ENCODE assay signal across 25 cellular contexts in the genomic region with DNA sequence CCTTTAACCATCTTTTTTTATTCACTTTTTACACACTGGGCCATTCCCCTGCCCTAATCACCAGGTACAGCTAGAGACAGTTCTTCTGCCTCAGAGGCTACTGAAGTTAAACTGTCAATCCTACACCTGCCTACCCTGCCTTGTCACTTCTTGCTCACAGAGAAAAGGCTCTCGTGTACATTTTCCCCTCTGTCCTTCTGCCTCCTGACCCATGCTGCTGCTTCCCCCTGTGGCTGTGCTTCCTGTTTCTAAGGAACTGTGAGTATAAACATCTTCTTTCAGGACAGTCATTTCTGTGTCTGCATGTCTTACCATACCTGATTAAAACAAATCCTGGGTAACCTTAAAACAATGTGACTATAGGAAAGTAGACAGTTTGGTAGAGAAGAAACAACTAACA.
"Had no signal": no experiment of that assay in that cellular context is flagged by ENCODE, and none has a peak within 500 bp of the region (broad histone marks: within the 10 kb centered on the region; RNA-seq: fewer than 3 reads in every experiment).

No MANE protein-coding gene starts in this region.

- H3K4me3 Mint-ChIP-seq: activated naive CD4-positive, alpha-beta T cell treated with anti-CD3 and anti-CD28 coated beads, Interleukin-2, amount 10 ng/mL, durations not matched to agents 7 days and 5 days; activated T-cell treated with anti-CD3 and anti-CD28 coated beads, Interleukin-2, amount 50 U/mL, for 4 hours; effector memory CD8-positive, alpha-beta T cell; immature natural killer cell; naive thymus-derived CD4-positive, alpha-beta T cell; T-helper 17 cell had no signal

- H3K27ac Mint-ChIP-seq: activated naive CD4-positive, alpha-beta T cell treated with anti-CD3 and anti-CD28 coated beads, Interleukin-2, amount 10 ng/mL, durations not matched to agents 7 days and 5 days; effector memory CD8-positive, alpha-beta T cell; naive thymus-derived CD4-positive, alpha-beta T cell; T-helper 17 cell had no signal

- H3K4me1 Mint-ChIP-seq: activated naive CD4-positive, alpha-beta T cell treated with anti-CD3 and anti-CD28 coated beads, Interleukin-2, amount 10 ng/mL, durations not matched to agents 7 days and 5 days; immature natural killer cell; naive thymus-derived CD4-positive, alpha-beta T cell had no signal

- ATAC-seq: activated CD4-positive, CD25-positive, alpha-beta regulatory T cell treated with anti-CD3 and anti-CD28 coated beads, Interleukin-2, amount 50 U/mL, for 24 hours; activated T-cell treated with anti-CD3 and anti-CD28 coated beads, Interleukin-2, amount 50 U/mL, for 4 hours; effector memory CD8-positive, alpha-beta T cell; esophagus mucosa; left lung; naive thymus-derived CD4-positive, alpha-beta T cell; T-helper 17 cell had no signal

- H3K27me3 Mint-ChIP-seq: activated naive CD4-positive, alpha-beta T cell treated with anti-CD3 and anti-CD28 coated beads, Interleukin-2, amount 10 ng/mL, durations not matched to agents 7 days and 5 days had no signal

- H3K27ac ChIP-seq: colonic mucosa, dorsolateral prefrontal cortex, hepatocyte, left lung, neutrophil, ovary, prostate gland, right atrium auricular region, spleen, transverse colon had no signal

- H3K36me3 Mint-ChIP-seq: activated naive CD4-positive, alpha-beta T cell treated with anti-CD3 and anti-CD28 coated beads, Interleukin-2, amount 10 ng/mL, durations not matched to agents 7 days and 5 days; immature natural killer cell had no signal

- DNase-seq: activated CD4-positive, alpha-beta T cell treated with anti-CD3 and anti-CD28 coated beads, Interleukin-2, amount 50 U/mL, for 4 hours; activated CD8-positive, alpha-beta memory T cell treated with anti-CD3 and anti-CD28 coated beads for 24 hours; activated CD8-positive, alpha-beta memory T cell treated with anti-CD3 and anti-CD28 coated beads, Interleukin-2, amount 50 U/mL, for 4 hours; activated effector memory CD4-positive, alpha-beta T cell treated with anti-CD3 and anti-CD28 coated beads, Interleukin-2, amount 50 U/mL, for 16 hours; activated naive CD4-positive, alpha-beta T cell treated with anti-CD3 and anti-CD28 coated beads, Interleukin-2, amount 10 ng/mL, durations not matched to agents 7 days and 5 days; activated T-cell treated with anti-CD3 and anti-CD28 coated beads, Interleukin-2, amount 50 U/mL, for 4 hours; amygdala; colonic mucosa; dorsolateral prefrontal cortex; effector memory CD8-positive, alpha-beta T cell; foreskin melanocyte; immature natural killer cell; left lung; naive thymus-derived CD4-positive, alpha-beta T cell; ovary; spleen; stimulated activated CD4-positive, alpha-beta T cell treated with anti-CD3 and anti-CD28 coated beads, Interleukin-4, amount 100 ng/mL, for 24 hours; T-helper 17 cell; transverse colon had no signal

- H3K9me3 Mint-ChIP-seq: activated naive CD4-positive, alpha-beta T cell treated with anti-CD3 and anti-CD28 coated beads, Interleukin-2, amount 10 ng/mL, durations not matched to agents 7 days and 5 days; activated T-cell treated with anti-CD3 and anti-CD28 coated beads, Interleukin-2, amount 50 U/mL, for 4 hours; effector memory CD8-positive, alpha-beta T cell had no signal
